Comparison of ENCODE assay signal across 3 cellular contexts in genomic region chr2:96027725-96028325, GRCh38. TPM values are rescaled to one million over a fixed set of nuclear protein-coding genes. Genes with fewer than 3 reads are reported as not detected.
"Had no signal": no experiment of that assay in that cellular context is flagged by ENCODE, and none has a peak within 500 bp of the region (broad histone marks: within the 10 kb centered on the region; RNA-seq: fewer than 3 reads in every experiment).

No MANE protein-coding gene starts in this region.

RNA-seq across cellular contexts. Expression of gene GPAT2, which starts 6.9 kb away (rescaled TPM):
- total RNA-seq: M059J, PC-3, SJSA1 had no signal
